ENCODE assay signal across 13 cellular contexts in genomic region chr12:124553862-124554428, GRCh38. TPM values are rescaled to one million over a fixed set of nuclear protein-coding genes. Genes with fewer than 3 reads are reported as not detected.
A peak's percentile ranks its signal among the peaks of the same experiment; 100 is the strongest.
DNase-seq lines count a peak whose midpoint lies in the region; ATAC-seq, FAIRE-seq and TF ChIP-seq lines count a peak whose summit lies in the region.
"Had no signal": no experiment of that assay in that cellular context is flagged by ENCODE, and none has a peak within 500 bp of the region (broad histone marks: within the 10 kb centered on the region; RNA-seq: fewer than 3 reads in every experiment).

No MANE protein-coding gene starts in this region.

- TF ChIP-seq EP300 in K562 (IDR thresholded peaks at IDR 0.05; ENCODE audit: low read length) = no peak

- intact Hi-C loops in K562 (cut with micrococcal nuclease) = loop anchor here (5.0 kb wide), 1 partner anchor 47 kb away; no protein-coding TSS in a partner anchor

- H3K9me3 ChIP-seq in BLaER1 (no peaks in the 10 kb centered on the region), K562 (replicated peaks; ENCODE audit: control insufficient read depth, insufficient read depth, low read depth, low read length) (no peaks in the 10 kb centered on the region), neuronal stem cell (replicated peaks in 1 of 2; ENCODE audit: control insufficient read depth in 2 of 2, insufficient read depth in 1 of 2, low read depth in 1 of 2, low read length in 2 of 2) (no peaks in the 10 kb centered on the region)

- no peak for TF ChIP-seq RAD21 in K562 (CRISPR knock-in tag; conservative IDR thresholded peaks at IDR 0.05 in 1 of 2, IDR thresholded peaks at IDR 0.05 in 1 of 2)

- peaks cover 100% of the 10 kb centered on the region for H3K4me1 ChIP-seq in BLaER1
- H3K4me1 ChIP-seq in GM23338 (ENCODE audit: insufficient read depth) = peaks cover 43% of the 10 kb centered on the region
- H3K4me1 ChIP-seq in K562 (replicated peaks in 1 of 2; ENCODE audit: control insufficient read depth in 2 of 2, insufficient read depth in 2 of 2, low read length in 2 of 2) = peaks cover 39 to 84% of the 10 kb centered on the region in 2 experiments
- peaks cover 22 to 26% of the 10 kb centered on the region in 2 donors for H3K4me1 ChIP-seq in neuronal stem cell (ENCODE audit: control insufficient read depth in 2 of 2, insufficient read depth in 1 of 2, low read depth in 1 of 2, low read length in 2 of 2)

- CTCF ChIA-PET in K562 (lab: Yijun Ruan, JAX; ENCODE audit: low intra/inter-chr PET ratio) = no interaction called here

- no peaks in the 10 kb centered on the region for H3K9me3 Mint-ChIP-seq in GM23338

- H3K27me3 ChIP-seq in BLaER1 = no peaks in the 10 kb centered on the region
- H3K27me3 ChIP-seq in GM23338 (ENCODE audit: insufficient read depth) = no peaks in the 10 kb centered on the region
- H3K27me3 ChIP-seq in K562 (ENCODE audit: control insufficient read depth in 2 of 2, insufficient read depth in 2 of 2, low read length in 2 of 2) = no peaks in the 10 kb centered on the region
- H3K27me3 ChIP-seq in neuronal stem cell (ENCODE audit: control insufficient read depth in 3 of 3, insufficient read depth in 3 of 3, low read depth in 1 of 3, low read length in 3 of 3) = no peaks in the 10 kb centered on the region

- peak overlapping the region; percentile 71 for H2AK5ac ChIP-seq in neuronal stem cell (ENCODE audit: low read depth, low read length)

- no peak for TF ChIP-seq CTCF in GM23338 (conservative IDR thresholded peaks at IDR 0.05; ENCODE audit: low read depth in 2 of 2)
- no peak for TF ChIP-seq CTCF in K562 (IDR thresholded peaks at IDR 0.05 in 2 of 3, conservative IDR thresholded peaks at IDR 0.05 in 1 of 3; ENCODE audit: insufficient read depth in 2 of 3, low read depth in 1 of 3, low read length in 3 of 3)

- H3K4me3 ChIP-seq in BLaER1 (peak overlapping the region; percentile 50), GM23338 (no peak overlapping the region), K562 (no peak overlapping the region), neuronal stem cell (ENCODE audit: low read length in 2 of 2) (no peak overlapping the region)

- BruUV-seq in K562 (replicated peaks; lab: Mats Ljungman, UMichigan) = no TSS peak

- H3F3A ChIP-seq in GM23338 (replicated peaks; ENCODE audit: low read depth) = peaks cover 10% of the 10 kb centered on the region; the same call in 1 of the 2 replicates

- peaks cover 8% of the 10 kb centered on the region; the same call in 1 of the 3 replicates for H3K36me3 Mint-ChIP-seq in GM23338 (ENCODE audit: low read depth)

- in situ Hi-C loops in K562 (cut with MboI) = no loop called here

- no peak overlapping the region for H3K4me3 Mint-ChIP-seq in GM23338

- no peak overlapping the region for H2BK5ac ChIP-seq in neuronal stem cell (ENCODE audit: low read length)

- H2BK12ac ChIP-seq in neuronal stem cell (ENCODE audit: low read length) = no peak overlapping the region

- DNase-seq in GM23338 (ENCODE audit: low spot score) = no peak
- DNase-seq in K562 (ENCODE audit: extremely low read depth in 1 of 4, low spot score in 3 of 4) = no peak
- no peak for DNase-seq in neuronal stem cell (ENCODE audit: low spot score)
- DNase-seq in SKM-1 (lab: John Stamatoyannopoulos, UW; ENCODE audit: unreplicated experiment) = no peak
- DNase-seq in pons (ENCODE audit: low spot score) = no peak
- DNase-seq: activated CD4-positive, alpha-beta T cell treated with anti-CD3 and anti-CD28 coated beads for 1 hour; AML-193; foreskin melanocyte; HCEC 1CT; NCI-H1694 treated with DMSO at 0.1 percent for 48 hours had no signal

- H3K4me1 Mint-ChIP-seq in GM23338 = peaks cover 63% of the 10 kb centered on the region

- peak overlapping the region; percentile 58; the same call in 1 of the 2 replicates for H3K27ac ChIP-seq in BLaER1
- H3K27ac ChIP-seq in GM23338 (ENCODE audit: low read depth) = no peak overlapping the region
- no peak overlapping the region for H3K27ac ChIP-seq in K562 (ENCODE audit: extremely low read depth, low read depth, low read length)
- no peak overlapping the region for H3K27ac ChIP-seq in neuronal stem cell (replicated peaks; ENCODE audit: low read length)

- peak overlapping the region; percentile 59 for H3K27ac Mint-ChIP-seq in GM23338

- H3K4me2 ChIP-seq in BLaER1 (peak overlapping the region; percentile 94), GM23338 (no peak overlapping the region), K562 (ENCODE audit: insufficient read depth, low read length) (no peak overlapping the region), neuronal stem cell (ENCODE audit: insufficient read depth, low read length, poor library complexity, severe bottlenecking) (no peak overlapping the region)

- no peaks in the 10 kb centered on the region for H3K9me2 ChIP-seq in GM23338 (ENCODE audit: insufficient read depth)

- POLR2A ChIA-PET in K562 (lab: Yijun Ruan, JAX) = interaction anchor here (0.6 to 3.0 kb wide), 4 partner anchors 8 to 119 kb away, joined by 3 to 15 read pairs (median 4); no protein-coding TSS in a partner anchor

- H2BK15ac ChIP-seq in neuronal stem cell (ENCODE audit: low read length) = peak overlapping the region; percentile 91

- peaks cover 100% of the 10 kb centered on the region for H3K79me2 ChIP-seq in GM23338 (replicated peaks; ENCODE audit: insufficient read depth)
- H3K79me2 ChIP-seq in K562 (ENCODE audit: control insufficient read depth, insufficient read depth, low read length) = peaks cover 98% of the 10 kb centered on the region

- H3K27me3 Mint-ChIP-seq in GM23338 (ENCODE audit: insufficient read depth, low read depth, poor library complexity) = peaks cover 21% of the 10 kb centered on the region

- no peak overlapping the region for H2AFZ ChIP-seq in GM23338
- H2AFZ ChIP-seq in K562 (ENCODE audit: low read depth, low read length) = no peak overlapping the region
- no peak overlapping the region for H2AFZ ChIP-seq in neuronal stem cell (ENCODE audit: low read length)

- H3K36me3 ChIP-seq in BLaER1 = peaks cover 6% of the 10 kb centered on the region; the same call in 1 of the 2 replicates
- no peaks in the 10 kb centered on the region for H3K36me3 ChIP-seq in GM23338 (ENCODE audit: insufficient read depth)
- peaks cover 1% of the 10 kb centered on the region; the same call in 1 of the 3 replicates for H3K36me3 ChIP-seq in K562 (ENCODE audit: control insufficient read depth, insufficient read depth, low read length)
- H3K36me3 ChIP-seq in neuronal stem cell (replicated peaks in 1 of 2; ENCODE audit: control insufficient read depth in 2 of 2, insufficient read depth in 2 of 2, low read length in 2 of 2) = no peaks in the 10 kb centered on the region

- H3K4ac ChIP-seq in neuronal stem cell (ENCODE audit: low read length) = no peak overlapping the region

- no peak for TF ChIP-seq POLR2A in K562 (conservative IDR thresholded peaks at IDR 0.05)

- H4K91ac ChIP-seq in neuronal stem cell (ENCODE audit: low read depth, low read length, poor library complexity) = no peak overlapping the region

- H2BK120ac ChIP-seq in neuronal stem cell (ENCODE audit: low read depth, low read length) = no peak overlapping the region

- no peak for FAIRE-seq in K562 (lab: Jason Lieb, UNC)

- H3K9me1 ChIP-seq in K562 (ENCODE audit: control insufficient read depth, insufficient read depth, low read length) = no peaks in the 10 kb centered on the region

- no peak overlapping the region for H4K8ac ChIP-seq in neuronal stem cell (ENCODE audit: low read depth, low read length)

- peak overlapping the region; percentile 47 for H3K14ac ChIP-seq in neuronal stem cell (ENCODE audit: low read length)

- peak overlapping the region; percentile 38; the same call in 1 of the 2 replicates for H3K9ac ChIP-seq in BLaER1
- no peak overlapping the region for H3K9ac ChIP-seq in K562 (ENCODE audit: insufficient read depth in 1 of 2, low read depth in 2 of 2, low read length in 2 of 2)
- H3K9ac ChIP-seq in neuronal stem cell (ENCODE audit: low read depth, low read length, poor library complexity) = no peak overlapping the region

- H3K23ac ChIP-seq in neuronal stem cell (ENCODE audit: low read depth, low read length, poor library complexity) = peak overlapping the region; percentile 65

- ATAC-seq in GM23338 = no peak
- ATAC-seq in K562 = no peak
- no peak for ATAC-seq in GM18861 (IDR thresholded peaks at IDR 0.05; ENCODE audit: unreplicated experiment)
- no peak for ATAC-seq in HG02759 (IDR thresholded peaks at IDR 0.05; ENCODE audit: unreplicated experiment)

- peaks cover 44% of the 10 kb centered on the region for H3K79me1 ChIP-seq in neuronal stem cell (ENCODE audit: low read depth, low read length)

- 94% methylated on average over 12 of the region's 18 CpGs for WGBS in K562 (ENCODE audit: insufficient coverage, low coverage, missing lambda C conversion rate)
- no CpG with 5 or more reads among the region's 18 CpGs for WGBS in neuronal stem cell (ENCODE audit: extremely low coverage in 2 of 2, insufficient read length in 2 of 2, insufficient replicate concordance in 1 of 2), 2 donors

- peaks cover 100% of the 10 kb centered on the region for H4K20me1 ChIP-seq in BLaER1
- peaks cover 72% of the 10 kb centered on the region for H4K20me1 ChIP-seq in GM23338 (replicated peaks; ENCODE audit: insufficient read depth)
- H4K20me1 ChIP-seq in K562 (replicated peaks; ENCODE audit: control insufficient read depth, insufficient read depth, low read length) = peaks cover 44% of the 10 kb centered on the region

- peak overlapping the region; percentile 84 for H3K18ac ChIP-seq in neuronal stem cell (ENCODE audit: low read length)

RNA-seq across cellular contexts. Expression of gene NCOR2, which starts 13.5 kb away (rescaled TPM):
- 180 and 190 TPM in 2 replicates for total RNA-seq in GM23338 (2014; rRNA removed; shearing (Covaris generic))
- 69.6 and 76.5 TPM in 2 replicates for polyA plus RNA-seq in GM23338 (2016; fragmentation: Nextera tagmentation; extraction: Ambion mirVana)
- total RNA-seq in K562 (2011; cell fraction: chromatin; rRNA removed; ENCODE audit: low replicate concordance) = 66.7 and 165 TPM in 2 replicates
- total RNA-seq in K562 (2011; cell fraction: nucleolus; rRNA removed) = 51.9 and 54.2 TPM in 2 replicates
- total RNA-seq in K562 (2011; cell fraction: nucleoplasm; rRNA removed) = 57.6 and 83.1 TPM in 2 replicates
- total RNA-seq in K562 (2014; rRNA removed) = 18.2 and 22.3 TPM in 2 replicates
- total RNA-seq in K562 (2014; rRNA removed; fragmentation: Illumina TruSeq; extraction: Trizol) = 2.8 and 4.1 TPM in 2 replicates
- 8.1 and 8.4 TPM in 2 replicates for total RNA-seq in K562 (2015; rRNA removed; fragmentation: Illumina TruSeq; extraction: Trizol)
- 124 and 126 TPM in 2 replicates for total RNA-seq in K562 (2021)
- polyA plus RNA-seq in K562 (2011; rRNA removed) = 3.1 and 4.2 TPM in 2 replicates
- 4.1 and 9.7 TPM in 2 replicates for polyA plus RNA-seq in K562 (2011; cell fraction: cytosol; rRNA removed)
- 20.4 and 29.6 TPM in 2 replicates for polyA plus RNA-seq in K562 (2011; cell fraction: nucleus; rRNA removed)
- polyA plus RNA-seq in K562 (2012) = 56.5 and 65.0 TPM in 2 replicates
- polyA plus RNA-seq in K562 (2014; fragmentation: Illumina TruSeq; extraction: Trizol) = 22.6 and 36.3 TPM in 2 replicates
- polyA plus RNA-seq in K562 (2014; fragmentation: Nextera tagmentation; extraction: Ambion mirVana) = under 1 TPM; 0.18 to 0.20 TPM
- 24.9 and 29.2 TPM in 2 replicates for polyA plus RNA-seq in K562 (2014; rRNA removed)
- 7.3 and 9.9 TPM in 2 replicates for polyA minus RNA-seq in K562 (2011; rRNA and poly(A)+ RNA removed)
- polyA minus RNA-seq in K562 (2011; cell fraction: cytosol; rRNA and poly(A)+ RNA removed) = 27.1 and 60.8 TPM in 2 replicates
- 18.8 and 19.2 TPM in 2 replicates for polyA minus RNA-seq in K562 (2011; cell fraction: nucleus; rRNA and poly(A)+ RNA removed)
- 80.7 TPM for polyA plus RNA-seq in neuronal stem cell (2013, experiment 1 of 2)
- 80.2 TPM for polyA plus RNA-seq in neuronal stem cell (2013, experiment 2 of 2)
